Comparison of ENCODE assay signal across 14 cellular contexts in genomic region chr12:54956818-54957641, GRCh38. TPM values are rescaled to one million over a fixed set of nuclear protein-coding genes. Genes with fewer than 3 reads are reported as not detected.
DNase-seq lines count a peak whose midpoint lies in the region; ATAC-seq and TF ChIP-seq lines count a peak whose summit lies in the region.
"Had no signal": no experiment of that assay in that cellular context is flagged by ENCODE, and none has a peak within 500 bp of the region (broad histone marks: within the 10 kb centered on the region; RNA-seq: fewer than 3 reads in every experiment).

No MANE protein-coding gene starts in this region.

- ATAC-seq in CD4-positive, alpha-beta T cell (ENCODE audit: poor library complexity): no peak
- ATAC-seq in WTC11: peak; percentile 41; the same call in 1 of the 2 replicates
- ATAC-seq in naive thymus-derived CD8-positive, alpha-beta T cell: no peak
- no peak for ATAC-seq in HG02759 (IDR thresholded peaks at IDR 0.05; ENCODE audit: unreplicated experiment)

- intact Hi-C loops in CD4-positive, alpha-beta T cell (cut with DNase I, micrococcal nuclease): loop anchor here in 1 of 2 experiments (5.0 to 10.0 kb wide), 2 partner anchors 35 to 352 kb away; no protein-coding TSS in a partner anchor

- H3K9me3 Mint-ChIP-seq in CD4-positive, alpha-beta T cell: no peaks in the 10 kb centered on the region
- 0 out of 2 replicates have a peak, but pooled peaks cover 3% of the 10 kb centered on the region for H3K9me3 Mint-ChIP-seq in WTC11
- no peaks in the 10 kb centered on the region for H3K9me3 Mint-ChIP-seq in naive thymus-derived CD8-positive, alpha-beta T cell
- H3K9me3 Mint-ChIP-seq: activated B cell treated with CpG ODN at 0.5 μM for 24 hours had no signal

- H3K4me3 Mint-ChIP-seq in CD4-positive, alpha-beta T cell: no peak overlapping the region
- no peak overlapping the region for H3K4me3 Mint-ChIP-seq in WTC11
- peak overlapping the region in 8 of 10 donors; percentile 12 to 74 (median 40) for H3K4me3 Mint-ChIP-seq in naive thymus-derived CD8-positive, alpha-beta T cell
- H3K4me3 Mint-ChIP-seq: activated B cell treated with CpG ODN at 0.5 μM for 24 hours had no signal

- POLR2A ChIA-PET in CD4-positive, alpha-beta T cell (lab: Charles Lee): interaction anchor here (0.6 to 2.5 kb wide), 8 partner anchors 12 to 208 kb away, joined by 3 to 12 read pairs (median 5); partner anchors contain the start of gene TESPA1
- POLR2A ChIA-PET in WTC11 (lab: Charles Lee): no interaction called here
- POLR2A ChIA-PET in naive thymus-derived CD8-positive, alpha-beta T cell (lab: Charles Lee): interaction anchor here (0.7 to 1.8 kb wide), 7 partner anchors 8 to 31 kb away, joined by 3 to 7 read pairs (median 4); partner anchors contain the start of gene TESPA1

- peak overlapping the region; percentile 75 for H3K27ac Mint-ChIP-seq in CD4-positive, alpha-beta T cell
- H3K27ac Mint-ChIP-seq in WTC11: no peak overlapping the region
- H3K27ac Mint-ChIP-seq in naive thymus-derived CD8-positive, alpha-beta T cell: peak overlapping the region in 9 of 10 donors; percentile 6 to 97 (median 83)
- H3K27ac Mint-ChIP-seq: activated B cell treated with CpG ODN at 0.5 μM for 24 hours had no signal

- no peaks in the 10 kb centered on the region for H3K9me3 ChIP-seq in CD4-positive, alpha-beta T cell (ENCODE audit: control insufficient read depth, low read length)
- H3K9me3 ChIP-seq: thyroid gland had no signal

- no peaks in the 10 kb centered on the region for H3K27me3 Mint-ChIP-seq in CD4-positive, alpha-beta T cell
- H3K27me3 Mint-ChIP-seq in WTC11 (ENCODE audit: low read depth): no peaks in the 10 kb centered on the region
- H3K27me3 Mint-ChIP-seq in naive thymus-derived CD8-positive, alpha-beta T cell: no peaks in the 10 kb centered on the region
- H3K27me3 Mint-ChIP-seq: activated B cell treated with CpG ODN at 0.5 μM for 24 hours had no signal

- H3K36me3 Mint-ChIP-seq in CD4-positive, alpha-beta T cell (ENCODE audit: low read depth): peaks cover 83% of the 10 kb centered on the region
- no peaks in the 10 kb centered on the region for H3K36me3 Mint-ChIP-seq in WTC11
- peaks cover 24 to 93% (median 56%) of the 10 kb centered on the region in 3 donors for H3K36me3 Mint-ChIP-seq in naive thymus-derived CD8-positive, alpha-beta T cell

- in situ Hi-C loops in KBM-7 (cut with MboI; ENCODE audit: low pct_unique_long_range_greater_than_20kb, low sequenced_read_pairs): no loop called here

- H3K4me1 Mint-ChIP-seq in CD4-positive, alpha-beta T cell (ENCODE audit: low read depth): peaks cover 90% of the 10 kb centered on the region
- H3K4me1 Mint-ChIP-seq in WTC11: peaks cover 24% of the 10 kb centered on the region
- H3K4me1 Mint-ChIP-seq in naive thymus-derived CD8-positive, alpha-beta T cell: peaks cover 34 to 90% (median 86%) of the 10 kb centered on the region in 4 donors

- no peak for TF ChIP-seq CTCF in CD4-positive, alpha-beta T cell (IDR thresholded peaks at IDR 0.05)
- no peak for TF ChIP-seq CTCF in WTC11 (IDR thresholded peaks at IDR 0.05)

- H3K27me3 ChIP-seq in CD4-positive, alpha-beta T cell (ENCODE audit: control insufficient read depth, insufficient read depth, low read length): no peaks in the 10 kb centered on the region
- H3K27me3 ChIP-seq: thyroid gland had no signal

- CTCF ChIA-PET in CD4-positive, alpha-beta T cell (lab: Charles Lee): interaction anchor here (0.9 to 2.4 kb wide), 8 partner anchors 21 to 255 kb away, joined by 4 to 9 read pairs (median 5); partner anchors contain the start of gene MUCL1
- CTCF ChIA-PET in WTC11 (lab: Charles Lee): interaction anchor here (0.8 to 3.4 kb wide), 15 partner anchors 14 to 384 kb away, joined by 3 to 37 read pairs (median 4); partner anchors contain the start of gene MUCL1

- DNase-seq in CD4-positive, alpha-beta T cell: no peak
- DNase-seq in KBM-7: peak; percentile 43
- DNase-seq in WTC11 (ENCODE audit: low spot score): no peak
- no peak for DNase-seq in naive thymus-derived CD8-positive, alpha-beta T cell
- no peak for DNase-seq in HuH-7.5 (ENCODE audit: low spot score)
- no peak for DNase-seq in GOT3 (lab: John Stamatoyannopoulos, UW)
- DNase-seq: activated B cell treated with CpG ODN at 0.5 μM for 24 hours; activated CD8-positive, alpha-beta memory T cell treated with anti-CD3 and anti-CD28 coated beads, Interleukin-2, amount 50 U/mL, for 48 hours; DMS79; NCI-H446 treated with DMSO at 0.1 percent for 48 hours; right cardiac atrium had no signal

- H3K27ac ChIP-seq in CD4-positive, alpha-beta T cell (ENCODE audit: low read depth, low read length): no peak overlapping the region
- H3K27ac ChIP-seq: thyroid gland had no signal

TF ChIP-seq in WTC11, 78 proteins besides CTCF, POLR2A, EP300 and RAD21 (continues in another document):
- no peak for TF ChIP-seq E2F4 (CRISPR knock-in tag; IDR thresholded peaks at IDR 0.05; ENCODE audit: borderline replicate concordance, low read depth)
- TF ChIP-seq, protein P1, sequence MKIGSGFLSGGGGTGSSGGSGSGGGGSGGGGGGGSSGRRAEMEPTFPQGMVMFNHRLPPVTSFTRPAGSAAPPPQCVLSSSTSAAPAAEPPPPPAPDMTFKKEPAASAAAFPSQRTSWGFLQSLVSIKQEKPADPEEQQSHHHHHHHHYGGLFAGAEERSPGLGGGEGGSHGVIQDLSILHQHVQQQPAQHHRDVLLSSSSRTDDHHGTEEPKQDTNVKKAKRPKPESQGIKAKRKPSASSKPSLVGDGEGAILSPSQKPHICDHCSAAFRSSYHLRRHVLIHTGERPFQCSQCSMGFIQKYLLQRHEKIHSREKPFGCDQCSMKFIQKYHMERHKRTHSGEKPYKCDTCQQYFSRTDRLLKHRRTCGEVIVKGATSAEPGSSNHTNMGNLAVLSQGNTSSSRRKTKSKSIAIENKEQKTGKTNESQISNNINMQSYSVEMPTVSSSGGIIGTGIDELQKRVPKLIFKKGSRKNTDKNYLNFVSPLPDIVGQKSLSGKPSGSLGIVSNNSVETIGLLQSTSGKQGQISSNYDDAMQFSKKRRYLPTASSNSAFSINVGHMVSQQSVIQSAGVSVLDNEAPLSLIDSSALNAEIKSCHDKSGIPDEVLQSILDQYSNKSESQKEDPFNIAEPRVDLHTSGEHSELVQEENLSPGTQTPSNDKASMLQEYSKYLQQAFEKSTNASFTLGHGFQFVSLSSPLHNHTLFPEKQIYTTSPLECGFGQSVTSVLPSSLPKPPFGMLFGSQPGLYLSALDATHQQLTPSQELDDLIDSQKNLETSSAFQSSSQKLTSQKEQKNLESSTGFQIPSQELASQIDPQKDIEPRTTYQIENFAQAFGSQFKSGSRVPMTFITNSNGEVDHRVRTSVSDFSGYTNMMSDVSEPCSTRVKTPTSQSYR (CRISPR knock-in tag; IDR thresholded peaks at IDR 0.05): no peak
- no peak for TF ChIP-seq IRF2 (CRISPR knock-in tag; IDR thresholded peaks at IDR 0.05; ENCODE audit: borderline replicate concordance, low read depth)
- no peak for TF ChIP-seq CBFB (CRISPR knock-in tag; IDR thresholded peaks at IDR 0.05; ENCODE audit: low read depth)
- TF ChIP-seq NFYB (CRISPR knock-in tag; conservative IDR thresholded peaks at IDR 0.05; ENCODE audit: low read depth): no peak
- no peak for TF ChIP-seq ZNF219 (CRISPR knock-in tag; IDR thresholded peaks at IDR 0.05; ENCODE audit: borderline replicate concordance)
- TF ChIP-seq AFF4 (CRISPR knock-in tag; IDR thresholded peaks at IDR 0.05; ENCODE audit: borderline replicate concordance): no peak
- TF ChIP-seq SOX15 (CRISPR knock-in tag; IDR thresholded peaks at IDR 0.05): no peak
- TF ChIP-seq CDX4 (CRISPR knock-in tag; IDR thresholded peaks at IDR 0.05; ENCODE audit: borderline replicate concordance): no peak

RNA-seq across cellular contexts. Expression of gene TESPA1, which starts 27.5 kb away (rescaled TPM):
- 10 to 100 TPM; 96.3 to 98.2 TPM for total RNA-seq in CD4-positive, alpha-beta T cell
- 0.21 to 0.39 TPM (median 0.25 TPM) in 3 replicates for total RNA-seq in WTC11 (2021)
- 100 to 1,000 TPM; 247 to 253 TPM for total RNA-seq in naive thymus-derived CD8-positive, alpha-beta T cell
- polyA plus RNA-seq in naive thymus-derived CD8-positive, alpha-beta T cell: 100 to 1,000 TPM in 2 of 3 donors, 10 to 100 TPM in 1; 83.1 to 245 (median 180) TPM
- total RNA-seq: chondrocyte had no signal

Comparison
In these comparisons a context has a peak if more than half of its experiments do, and no peak if none do; other contexts are left out.
1. H3K4me3 Mint-ChIP-seq: peak in naive thymus-derived CD8-positive, alpha-beta T cell (8 of 10); none in CD4-positive, alpha-beta T cell (single experiment) and WTC11 (single experiment).
2. RNA of gene TESPA1, which starts 27.5 kb away (total RNA-seq): 247 to 253 TPM in naive thymus-derived CD8-positive, alpha-beta T cell and 96.3 to 98.2 TPM in CD4-positive, alpha-beta T cell; 0.21 to 0.39 TPM in WTC11; every median in the first group is over 10 times any median in the second.